2 cellular contexts compared by ENCODE assay signal in the genomic region with DNA sequence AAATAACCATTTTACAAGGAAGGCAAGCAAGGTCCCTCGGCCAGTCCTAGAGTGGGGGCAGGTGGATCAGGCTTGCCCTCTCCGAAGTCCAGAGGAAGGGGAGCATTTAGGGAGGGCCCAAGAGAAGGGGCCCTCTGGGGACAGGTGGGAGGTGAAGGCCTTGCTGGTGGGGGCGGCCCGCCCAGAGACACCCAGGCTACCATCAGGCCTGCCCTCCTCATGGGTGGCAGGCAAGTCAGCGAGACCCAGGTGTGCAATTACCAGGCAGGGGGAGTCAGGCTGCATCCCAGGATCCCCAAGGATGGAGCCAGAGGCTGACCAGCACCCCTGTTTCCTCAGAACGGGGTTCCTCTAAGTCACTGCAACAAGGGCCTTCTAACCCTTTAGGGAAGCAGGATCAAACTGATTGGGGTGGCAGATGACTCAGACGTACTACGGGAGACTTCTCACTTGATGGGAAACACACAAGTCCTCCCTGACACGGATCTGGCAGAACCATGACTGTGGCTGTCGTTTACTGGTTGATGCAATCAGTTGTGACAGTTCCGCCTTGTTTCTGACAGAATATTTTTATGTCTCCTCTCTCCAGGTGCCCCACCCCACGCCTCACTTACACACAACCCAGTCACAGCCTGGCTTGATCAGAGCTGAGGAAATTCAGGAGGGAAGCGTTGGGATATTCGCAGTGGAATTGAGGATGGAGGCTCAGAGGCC.
TF ChIP-seq lines count a peak whose summit lies in the region.

No MANE protein-coding gene starts in this region.

TF ChIP-seq in SK-N-SH, 30 proteins besides CTCF, POLR2A, EP300 and RAD21 (continued from another document):
- TF ChIP-seq, protein P1, sequence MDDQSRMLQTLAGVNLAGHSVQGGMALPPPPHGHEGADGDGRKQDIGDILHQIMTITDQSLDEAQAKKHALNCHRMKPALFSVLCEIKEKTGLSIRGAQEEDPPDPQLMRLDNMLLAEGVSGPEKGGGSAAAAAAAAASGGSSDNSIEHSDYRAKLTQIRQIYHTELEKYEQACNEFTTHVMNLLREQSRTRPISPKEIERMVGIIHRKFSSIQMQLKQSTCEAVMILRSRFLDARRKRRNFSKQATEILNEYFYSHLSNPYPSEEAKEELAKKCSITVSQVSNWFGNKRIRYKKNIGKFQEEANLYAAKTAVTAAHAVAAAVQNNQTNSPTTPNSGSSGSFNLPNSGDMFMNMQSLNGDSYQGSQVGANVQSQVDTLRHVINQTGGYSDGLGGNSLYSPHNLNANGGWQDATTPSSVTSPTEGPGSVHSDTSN (IDR thresholded peaks at IDR 0.05), result peak; percentile 21; the same call in 1 of the 2 replicates

TF ChIP-seq in SK-N-SH treated with all-trans-retinoic acid at 6 μM for 48 hours, 23 proteins besides CTCF, POLR2A, EP300 and RAD21 (continued from another document):
- TF ChIP-seq CSRNP3 (CRISPR knock-in tag; IDR thresholded peaks at IDR 0.05), result no peak
- TF ChIP-seq TCF4 (CRISPR knock-in tag; IDR thresholded peaks at IDR 0.05; ENCODE audit: borderline replicate concordance), result no peak
- TF ChIP-seq, protein P2, sequence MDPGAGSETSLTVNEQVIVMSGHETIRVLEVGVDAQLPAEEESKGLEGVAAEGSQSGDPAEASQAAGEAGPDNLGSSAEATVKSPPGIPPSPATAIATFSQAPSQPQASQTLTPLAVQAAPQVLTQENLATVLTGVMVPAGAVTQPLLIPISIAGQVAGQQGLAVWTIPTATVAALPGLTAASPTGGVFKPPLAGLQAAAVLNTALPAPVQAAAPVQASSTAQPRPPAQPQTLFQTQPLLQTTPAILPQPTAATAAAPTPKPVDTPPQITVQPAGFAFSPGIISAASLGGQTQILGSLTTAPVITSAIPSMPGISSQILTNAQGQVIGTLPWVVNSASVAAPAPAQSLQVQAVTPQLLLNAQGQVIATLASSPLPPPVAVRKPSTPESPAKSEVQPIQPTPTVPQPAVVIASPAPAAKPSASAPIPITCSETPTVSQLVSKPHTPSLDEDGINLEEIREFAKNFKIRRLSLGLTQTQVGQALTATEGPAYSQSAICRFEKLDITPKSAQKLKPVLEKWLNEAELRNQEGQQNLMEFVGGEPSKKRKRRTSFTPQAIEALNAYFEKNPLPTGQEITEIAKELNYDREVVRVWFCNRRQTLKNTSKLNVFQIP (CRISPR knock-in tag; IDR thresholded peaks at IDR 0.05; ENCODE audit: borderline replicate concordance, low read depth), result no peak
- TF ChIP-seq CSDC2 (CRISPR knock-in tag; IDR thresholded peaks at IDR 0.05), result no peak
- no peak for TF ChIP-seq ZNF70 (CRISPR knock-in tag; IDR thresholded peaks at IDR 0.05)
- TF ChIP-seq ESRRG (CRISPR knock-in tag; IDR thresholded peaks at IDR 0.05), result no peak
- TF ChIP-seq ZNF8 (CRISPR knock-in tag; IDR thresholded peaks at IDR 0.05), result no peak
- TF ChIP-seq OSR1 (CRISPR knock-in tag; IDR thresholded peaks at IDR 0.05), result no peak
